ENCODE assay signal across 15 cellular contexts in the genomic region with DNA sequence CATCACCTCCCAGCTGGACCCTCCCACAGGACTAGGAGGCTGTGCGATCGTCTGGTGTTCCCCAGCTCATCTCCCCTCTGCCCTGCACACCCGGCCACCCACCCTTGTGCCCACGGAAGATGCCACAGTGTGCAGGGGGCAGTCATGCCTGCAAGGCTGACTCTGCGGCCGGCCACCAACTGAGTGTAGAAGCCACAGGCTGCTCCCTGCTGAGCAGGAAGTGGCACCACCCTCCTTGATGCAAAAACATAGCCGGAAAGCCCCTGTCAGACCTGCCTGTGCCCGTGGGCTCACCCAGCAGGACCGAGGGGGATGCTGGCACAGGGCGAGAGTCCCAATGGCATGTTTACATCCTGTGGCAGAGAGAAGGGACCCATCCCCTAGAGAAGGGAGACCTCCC. TPM values are rescaled to one million over a fixed set of nuclear protein-coding genes. Genes with fewer than 3 reads are reported as not detected.
DNase-seq lines count a peak whose midpoint lies in the region; ATAC-seq and TF ChIP-seq lines count a peak whose summit lies in the region.
"Had no signal": no experiment of that assay in that cellular context is flagged by ENCODE, and none has a peak within 500 bp of the region (broad histone marks: within the 10 kb centered on the region; RNA-seq: fewer than 3 reads in every experiment).

No MANE protein-coding gene starts in this region.

- no peak overlapping the region for H3K4me2 ChIP-seq in GM23248 (ENCODE audit: unreplicated experiment)

- no peak overlapping the region for H2AFZ ChIP-seq in GM23248

- peaks cover 45% of the 10 kb centered on the region for H3K27me3 Mint-ChIP-seq in central memory CD8-positive, alpha-beta T cell

- no peaks in the 10 kb centered on the region for H3K9me2 ChIP-seq in GM23248 (ENCODE audit: insufficient read depth)

- H3K4me3 ChIP-seq in GM23248: no peak overlapping the region
- H3K4me3 ChIP-seq: HAP-1 had no signal

- no peaks in the 10 kb centered on the region for H3K36me3 ChIP-seq in GM23248 (ENCODE audit: low read depth)
- H3K36me3 ChIP-seq: HAP-1 had no signal

- in situ Hi-C loops in GM23248 (cut with MboI): loop anchor here (25.0 kb wide), 1 partner anchor 490 kb away; no protein-coding TSS in a partner anchor

- no peak for TF ChIP-seq CTCF in GM10248 (IDR thresholded peaks at IDR 0.05; ENCODE audit: control extremely low read depth, extremely low read depth, low read depth, missing control alignments)

- CTCF ChIA-PET in GM10248 (lab: Yijun Ruan, JAX): interaction anchor here (1.0 kb wide), 2 partner anchors 11 to 15 kb away, joined by 3 read pairs; no protein-coding TSS in a partner anchor

- H3K4me3 Mint-ChIP-seq in central memory CD8-positive, alpha-beta T cell: peak overlapping the region; percentile 51

- H3K36me3 Mint-ChIP-seq in central memory CD8-positive, alpha-beta T cell (ENCODE audit: insufficient read depth): no peaks in the 10 kb centered on the region

- no peaks in the 10 kb centered on the region for H4K20me1 ChIP-seq in GM23248 (ENCODE audit: insufficient read depth)

- ATAC-seq in GM18858 (IDR thresholded peaks at IDR 0.05; ENCODE audit: unreplicated experiment) (peak; percentile 40), HG03108 (IDR thresholded peaks at IDR 0.05; ENCODE audit: unreplicated experiment) (no peak)
- peak; percentile 76 for ATAC-seq in central memory CD8-positive, alpha-beta T cell (replicated peaks; ENCODE audit: extremely low read depth, poor library complexity, severe bottlenecking)

- peaks cover 2% of the 10 kb centered on the region for H3K9me3 Mint-ChIP-seq in central memory CD8-positive, alpha-beta T cell

- peak overlapping the region; percentile 62 for H3K27ac Mint-ChIP-seq in central memory CD8-positive, alpha-beta T cell (ENCODE audit: low read depth)

- no peaks in the 10 kb centered on the region for H3F3A ChIP-seq in GM23248 (ENCODE audit: insufficient read depth)

- H3K9ac ChIP-seq in GM23248: no peak overlapping the region

- H3K4me1 ChIP-seq in GM23248 (ENCODE audit: insufficient read depth): no peaks in the 10 kb centered on the region
- H3K4me1 ChIP-seq: Caco-2, HAP-1 had no signal

- WGBS in GM23248 (ENCODE audit: low coverage in 1 of 2, low lambda C conversion rate in 2 of 2, missing lambda C conversion rate in 2 of 2), 2 experiments: 56 to 63% methylated on average over 10 of the region's 10 CpGs

- no peaks in the 10 kb centered on the region for H3K79me2 ChIP-seq in GM23248 (ENCODE audit: insufficient read depth)

- no peak overlapping the region for H3K27ac ChIP-seq in GM23248

- peaks cover 18% of the 10 kb centered on the region for H3K27me3 ChIP-seq in GM23248 (replicated peaks; ENCODE audit: insufficient read depth)

- DNase-seq in NCI-H69 (lab: John Stamatoyannopoulos, UW) (peak; percentile 71), GM23248 (no peak), GM10248 (ENCODE audit: extremely low spot score) (no peak)
- no peak for DNase-seq in central memory CD8-positive, alpha-beta T cell (ENCODE audit: low spot score in 2 of 2)
- peak; percentile 28 for DNase-seq in stimulated activated CD8-positive, alpha-beta memory T cell treated with anti-CD3 and anti-CD28 coated beads, Interleukin-4, amount 100 ng/mL, for 48 hours
- DNase-seq: activated CD4-positive, CD25-positive, alpha-beta regulatory T cell; activated T-cell treated with anti-CD3 and anti-CD28 coated beads, Interleukin-2, amount 50 U/mL, for 48 hours; Caco-2; dermis blood vessel endothelial cell; NCI-H1930 had no signal

- POLR2A ChIA-PET in GM10248 (lab: Yijun Ruan, JAX): no interaction called here

- peaks cover 25% of the 10 kb centered on the region for H3K4me1 Mint-ChIP-seq in central memory CD8-positive, alpha-beta T cell

- no peaks in the 10 kb centered on the region for H3K9me3 ChIP-seq in GM23248 (ENCODE audit: low read depth)
- H3K9me3 ChIP-seq: HAP-1 had no signal

RNA-seq across cellular contexts. Expression of gene SLC12A7, which starts 40.3 kb away (rescaled TPM):
- 1.6 and 1.9 TPM in 2 replicates for total RNA-seq in GM23248 (2014; rRNA removed; shearing (Covaris generic))
- 0.46 and 0.75 TPM in 2 replicates for polyA plus RNA-seq in GM23248 (2016; fragmentation: Nextera tagmentation; extraction: Ambion mirVana)

RNA-seq across cellular contexts. Expression of gene SLC6A19, which starts 49.2 kb away (rescaled TPM):
- not detected in 2 replicates for total RNA-seq in GM23248 (2014; rRNA removed; shearing (Covaris generic))
- polyA plus RNA-seq in GM23248 (2016; fragmentation: Nextera tagmentation; extraction: Ambion mirVana): not detected in 2 replicates
- total RNA-seq: dermis blood vessel endothelial cell, fibroblast of lung, LHCN-M2 had no signal
- polyA plus RNA-seq: fibroblast of lung had no signal

Comparison
In these comparisons a context has a peak if more than half of its experiments do, and no peak if none do; other contexts are left out.
1. DNase-seq: peak in NCI-H69 (single experiment) and stimulated activated CD8-positive, alpha-beta memory T cell treated with anti-CD3 and anti-CD28 coated beads, Interleukin-4, amount 100 ng/mL, for 48 hours (single experiment); none in central memory CD8-positive, alpha-beta T cell (0 of 2), GM23248 (single experiment) and GM10248 (single experiment).